12 cellular contexts compared by ENCODE assay signal in genomic region chr19:40223135-40223822, GRCh38. TPM values are rescaled to one million over a fixed set of nuclear protein-coding genes. Genes with fewer than 3 reads are reported as not detected.
DNase-seq lines count a peak whose midpoint lies in the region; ATAC-seq and TF ChIP-seq lines count a peak whose summit lies in the region.
"Had no signal": no experiment of that assay in that cellular context is flagged by ENCODE, and none has a peak within 500 bp of the region (broad histone marks: within the 10 kb centered on the region; RNA-seq: fewer than 3 reads in every experiment).

No MANE protein-coding gene starts in this region.

- peaks cover 3% of the 10 kb centered on the region for H3K23me2 ChIP-seq in H9 (ENCODE audit: insufficient read length, low read depth, low read length, poor library complexity, severe bottlenecking)

- H3K23ac ChIP-seq in H9 (ENCODE audit: insufficient read length, low read depth, low read length) (no peak overlapping the region), neuronal stem cell (ENCODE audit: low read depth, low read length, poor library complexity) (peak overlapping the region; percentile 61)

- H3K4me3 ChIP-seq in Peyer's patch (peak overlapping the region in 2 of 4 donors; percentile 2 to 14), neuronal stem cell (ENCODE audit: low read length in 2 of 2) (no peak overlapping the region), esophagus muscularis mucosa (no peak overlapping the region)
- H3K4me3 ChIP-seq: cardiac muscle cell, SJSA1 had no signal

- no peaks in the 10 kb centered on the region for H3K4me1 ChIP-seq in H9 (ENCODE audit: insufficient read depth, low read length)
- H3K4me1 ChIP-seq in Peyer's patch: peaks cover 0 to 24% (median 5%) of the 10 kb centered on the region in 4 donors
- peaks cover 0 to 8% of the 10 kb centered on the region in 2 donors for H3K4me1 ChIP-seq in neuronal stem cell (ENCODE audit: control insufficient read depth in 2 of 2, insufficient read depth in 1 of 2, low read depth in 1 of 2, low read length in 2 of 2)
- H3K4me1 ChIP-seq in esophagus muscularis mucosa: peaks cover 13 to 30% (median 28%) of the 10 kb centered on the region in 4 donors

- H4K5ac ChIP-seq in H9 (ENCODE audit: insufficient read length, low read depth, low read length): no peak overlapping the region

- H3T11ph ChIP-seq in H9 (ENCODE audit: low read length): no peak overlapping the region

- H3K4ac ChIP-seq in H9 (ENCODE audit: low read depth, low read length) (no peak overlapping the region), neuronal stem cell (ENCODE audit: low read length) (no peak overlapping the region)

- H3K4me2 ChIP-seq in H9 (ENCODE audit: insufficient read depth, insufficient read length, low read length): no peak overlapping the region
- H3K4me2 ChIP-seq in neuronal stem cell (ENCODE audit: insufficient read depth, low read length, poor library complexity, severe bottlenecking): no peak overlapping the region

- DNase-seq in H9 (peak; percentile 98), Peyer's patch (peak; percentile 19 to 75 (median 68)), neuronal stem cell (ENCODE audit: low spot score) (no peak), esophagus muscularis mucosa (ENCODE audit: extremely low spot score) (no peak)
- DNase-seq in activated naive CD8-positive, alpha-beta T cell treated with anti-CD3 and anti-CD28 coated beads, Interleukin-2, amount 50 U/mL, for 24 hours: peak; percentile 18
- DNase-seq: NCI-H345 had no signal

- H3K4me1 Mint-ChIP-seq in H9: peaks cover 2 to 6% of the 10 kb centered on the region in 2 experiments; a peak in 3 of 4 replicates
- peaks cover 22% of the 10 kb centered on the region for H3K4me1 Mint-ChIP-seq in activated naive CD8-positive, alpha-beta T cell treated with anti-CD3 and anti-CD28 coated beads, Interleukin-2, amount 50 U/mL, for 24 hours
- peaks cover 12% of the 10 kb centered on the region for H3K4me1 Mint-ChIP-seq in activated T-helper 17 cell treated with anti-CD3 and anti-CD28 coated beads, Interleukin-2, amount 50 U/mL, for 72 hours

- H3K27ac ChIP-seq in H9 (ENCODE audit: insufficient read length, low read depth, low read length) (no peak overlapping the region), Peyer's patch (no peak overlapping the region), neuronal stem cell (replicated peaks; ENCODE audit: low read length) (no peak overlapping the region), esophagus muscularis mucosa (replicated peaks in 1 of 4) (no peak overlapping the region)
- H3K27ac ChIP-seq: cardiac muscle cell, SJSA1 had no signal

- no peak overlapping the region for H2AK5ac ChIP-seq in H9 (ENCODE audit: insufficient read length, low read length)
- H2AK5ac ChIP-seq in neuronal stem cell (ENCODE audit: low read depth, low read length): peak overlapping the region; percentile 58

- H2AFZ ChIP-seq in H9 (ENCODE audit: low read length) (no peak overlapping the region), neuronal stem cell (ENCODE audit: low read length) (no peak overlapping the region)

- no peaks in the 10 kb centered on the region for H3K79me2 ChIP-seq in H9 (ENCODE audit: insufficient read depth, low read length)

- TF ChIP-seq EP300 in esophagus muscularis mucosa (IDR thresholded peaks at IDR 0.05): no peak

- no peaks in the 10 kb centered on the region for H4K20me1 ChIP-seq in H9 (ENCODE audit: control insufficient read depth, insufficient read depth, insufficient read length)

- peak overlapping the region in 1 of 2 experiments; percentile 54; a peak in 2 of 5 replicates for H3K4me3 Mint-ChIP-seq in H9
- H3K4me3 Mint-ChIP-seq in activated naive CD8-positive, alpha-beta T cell treated with anti-CD3 and anti-CD28 coated beads, Interleukin-2, amount 50 U/mL, for 24 hours: no peak overlapping the region
- no peak overlapping the region for H3K4me3 Mint-ChIP-seq in activated T-helper 17 cell treated with anti-CD3 and anti-CD28 coated beads, Interleukin-2, amount 50 U/mL, for 72 hours

- no peak overlapping the region for H3K27ac Mint-ChIP-seq in H9
- no peak overlapping the region for H3K27ac Mint-ChIP-seq in activated naive CD8-positive, alpha-beta T cell treated with anti-CD3 and anti-CD28 coated beads, Interleukin-2, amount 50 U/mL, for 24 hours
- H3K27ac Mint-ChIP-seq in activated T-helper 17 cell treated with anti-CD3 and anti-CD28 coated beads, Interleukin-2, amount 50 U/mL, for 72 hours: no peak overlapping the region

- H2BK12ac ChIP-seq in H9 (ENCODE audit: insufficient read length, low read depth, low read length) (no peak overlapping the region), neuronal stem cell (ENCODE audit: low read length) (no peak overlapping the region)

- no peaks in the 10 kb centered on the region for H3K36me3 ChIP-seq in Peyer's patch
- H3K36me3 ChIP-seq in neuronal stem cell (replicated peaks in 1 of 2; ENCODE audit: control insufficient read depth in 2 of 2, insufficient read depth in 2 of 2, low read length in 2 of 2): no peaks in the 10 kb centered on the region
- H3K36me3 ChIP-seq in esophagus muscularis mucosa: no peaks in the 10 kb centered on the region
- H3K36me3 ChIP-seq: cardiac muscle cell, SJSA1 had no signal

- H4K8ac ChIP-seq in H9 (replicated peaks; ENCODE audit: insufficient read length, low read depth, low read length) (no peak overlapping the region), neuronal stem cell (ENCODE audit: low read depth, low read length) (peak overlapping the region; percentile 58)

- H2BK5ac ChIP-seq in H9 (ENCODE audit: insufficient read length, low read length) (no peak overlapping the region), neuronal stem cell (ENCODE audit: low read length) (peak overlapping the region; percentile 66)

- H3K9me3 ChIP-seq in H9 (ENCODE audit: control insufficient read depth, low read depth, low read length) (no peaks in the 10 kb centered on the region), Peyer's patch (no peaks in the 10 kb centered on the region), neuronal stem cell (replicated peaks in 1 of 2; ENCODE audit: control insufficient read depth in 2 of 2, insufficient read depth in 1 of 2, low read depth in 1 of 2, low read length in 2 of 2) (peaks cover 0 to 2% of the 10 kb centered on the region in 2 donors), esophagus muscularis mucosa (no peaks in the 10 kb centered on the region)

- no peak overlapping the region for H3K9ac ChIP-seq in H9 (ENCODE audit: extremely low read depth, insufficient read length, low read length)
- no peak overlapping the region for H3K9ac ChIP-seq in neuronal stem cell (ENCODE audit: low read depth, low read length, poor library complexity)

- H3K18ac ChIP-seq in H9 (ENCODE audit: insufficient read length, low read depth, low read length): no peak overlapping the region
- peak overlapping the region; percentile 42 for H3K18ac ChIP-seq in neuronal stem cell (ENCODE audit: low read length)

- TF ChIP-seq CTCF in H9 (conservative IDR thresholded peaks at IDR 0.05) (no peak), Peyer's patch (IDR thresholded peaks at IDR 0.05) (no peak), esophagus muscularis mucosa (IDR thresholded peaks at IDR 0.05) (no peak)

- H3K14ac ChIP-seq in H9 (ENCODE audit: insufficient read depth, low read length) (no peak overlapping the region), neuronal stem cell (ENCODE audit: low read length) (peak overlapping the region; percentile 28)

- intact Hi-C loops in esophagus muscularis mucosa (cut with DNase I): loop anchor here (5.0 kb wide), 1 partner anchor 426 kb away; no protein-coding TSS in a partner anchor

- WGBS in H9 (ENCODE audit: extremely low coverage, insufficient read length, low lambda C conversion rate): no CpG with 5 or more reads among the region's 48 CpGs
- no CpG with 5 or more reads among the region's 48 CpGs for WGBS in neuronal stem cell (ENCODE audit: extremely low coverage in 2 of 2, insufficient read length in 2 of 2, insufficient replicate concordance in 1 of 2), 2 donors
- WGBS in esophagus muscularis mucosa: 43% methylated on average over 18 of the region's 48 CpGs

- H3K36me3 Mint-ChIP-seq in H9 (ENCODE audit: insufficient read depth in 1 of 3, low read depth in 3 of 3): peaks cover 2 to 5% (median 4%) of the 10 kb centered on the region in 3 experiments; a peak in 5 of 7 replicates
- H3K36me3 Mint-ChIP-seq in activated naive CD8-positive, alpha-beta T cell treated with anti-CD3 and anti-CD28 coated beads, Interleukin-2, amount 50 U/mL, for 24 hours (ENCODE audit: low read depth): peaks cover 3% of the 10 kb centered on the region
- H3K36me3 Mint-ChIP-seq in activated T-helper 17 cell treated with anti-CD3 and anti-CD28 coated beads, Interleukin-2, amount 50 U/mL, for 72 hours (ENCODE audit: low read depth): peaks cover 5% of the 10 kb centered on the region

- peaks cover 41% of the 10 kb centered on the region for H3K27me3 Mint-ChIP-seq in H9 (ENCODE audit: low read depth)
- H3K27me3 Mint-ChIP-seq in activated naive CD8-positive, alpha-beta T cell treated with anti-CD3 and anti-CD28 coated beads, Interleukin-2, amount 50 U/mL, for 24 hours: peaks cover 69% of the 10 kb centered on the region
- H3K27me3 Mint-ChIP-seq in activated T-helper 17 cell treated with anti-CD3 and anti-CD28 coated beads, Interleukin-2, amount 50 U/mL, for 72 hours: peaks cover 56% of the 10 kb centered on the region

- peaks cover 3 to 7% of the 10 kb centered on the region in 2 experiments for H3K9me3 Mint-ChIP-seq in H9
- peaks cover 5% of the 10 kb centered on the region for H3K9me3 Mint-ChIP-seq in activated naive CD8-positive, alpha-beta T cell treated with anti-CD3 and anti-CD28 coated beads, Interleukin-2, amount 50 U/mL, for 24 hours
- H3K9me3 Mint-ChIP-seq in activated T-helper 17 cell treated with anti-CD3 and anti-CD28 coated beads, Interleukin-2, amount 50 U/mL, for 72 hours: peaks cover 5% of the 10 kb centered on the region

- ATAC-seq in activated naive CD8-positive, alpha-beta T cell treated with anti-CD3 and anti-CD28 coated beads, Interleukin-2, amount 50 U/mL, for 24 hours: no peak
- ATAC-seq in GM19351 (IDR thresholded peaks at IDR 0.05; ENCODE audit: unreplicated experiment): no peak
- no peak for ATAC-seq in activated T-helper 17 cell treated with anti-CD3 and anti-CD28 coated beads, Interleukin-2, amount 50 U/mL, for 72 hours (replicated peaks)
- no peak for ATAC-seq in GM18519 (IDR thresholded peaks at IDR 0.05; ENCODE audit: low FRiP score, unreplicated experiment)

- no peak overlapping the region for H2BK20ac ChIP-seq in H9 (ENCODE audit: low read depth, low read length, poor library complexity, severe bottlenecking)

- H3K79me1 ChIP-seq in H9 (ENCODE audit: insufficient read depth, low read depth, low read length, poor library complexity, severe bottlenecking): no peaks in the 10 kb centered on the region
- H3K79me1 ChIP-seq in neuronal stem cell (ENCODE audit: low read depth, low read length): no peaks in the 10 kb centered on the region

- H2BK15ac ChIP-seq in H9 (ENCODE audit: low read depth, low read length) (no peak overlapping the region), neuronal stem cell (ENCODE audit: low read length) (no peak overlapping the region)

- no peak overlapping the region for H2BK120ac ChIP-seq in H9 (ENCODE audit: low read depth, low read length, poor library complexity, severe bottlenecking)
- H2BK120ac ChIP-seq in neuronal stem cell (ENCODE audit: low read depth, low read length): peak overlapping the region; percentile 61

- H4K91ac ChIP-seq in H9 (ENCODE audit: insufficient read length, low read depth, low read length): no peak overlapping the region
- no peak overlapping the region for H4K91ac ChIP-seq in neuronal stem cell (ENCODE audit: low read depth, low read length, poor library complexity)

- no peak overlapping the region for H3K56ac ChIP-seq in H9 (ENCODE audit: insufficient read length, low read depth, low read length)

- TF ChIP-seq POLR2A in Peyer's patch (IDR thresholded peaks at IDR 0.05): peak; percentile 44 to 57
- TF ChIP-seq POLR2A in esophagus muscularis mucosa (IDR thresholded peaks at IDR 0.05; ENCODE audit: low read depth): no peak

- H3K27me3 ChIP-seq in H9 (ENCODE audit: insufficient read depth, low read length) (no peaks in the 10 kb centered on the region; the same call in 1 of the 2 replicates), Peyer's patch (peaks cover 0 to 16% of the 10 kb centered on the region in 2 donors), neuronal stem cell (ENCODE audit: control insufficient read depth in 3 of 3, insufficient read depth in 3 of 3, low read depth in 1 of 3, low read length in 3 of 3) (peaks cover 0 to 25% (median 22%) of the 10 kb centered on the region in 3 experiments), esophagus muscularis mucosa (peaks cover 0 to 84% (median 51%) of the 10 kb centered on the region in 4 donors)

RNA-seq across cellular contexts. Expression of gene CCNP, which starts 3.2 kb away (rescaled TPM):
- total RNA-seq in H9 (2021): 0.31 and 0.35 TPM in 2 replicates
- 1 to 10 TPM in 1 of 4 donors, not detected in 3; 1.3 TPM for total RNA-seq in Peyer's patch
- 0.66 TPM for polyA plus RNA-seq in neuronal stem cell (2013, experiment 1 of 2)
- polyA plus RNA-seq in neuronal stem cell (2013, experiment 2 of 2): 0.69 TPM
- total RNA-seq in esophagus muscularis mucosa: under 1 TPM in 1 of 4 donors, not detected in 3; 0.97 TPM
- total RNA-seq in activated T-helper 17 cell treated with anti-CD3 and anti-CD28 coated beads, Interleukin-2, amount 50 U/mL, for 72 hours: under 1 TPM; 0.28 to 0.48 TPM
- total RNA-seq: SJSA1 had no signal

RNA-seq across cellular contexts. Expression of gene TTC9B, which starts 5.1 kb away (rescaled TPM):
- total RNA-seq in H9 (2021): 0.15 and 0.31 TPM in 2 replicates
- total RNA-seq in Peyer's patch: not detected
- polyA plus RNA-seq in neuronal stem cell (2013, experiment 1 of 2): not detected
- polyA plus RNA-seq in neuronal stem cell (2013, experiment 2 of 2): not detected
- not detected for total RNA-seq in esophagus muscularis mucosa
- 1 to 10 TPM in 1 of 2 donors, not detected in 1; 1.1 TPM for total RNA-seq in activated T-helper 17 cell treated with anti-CD3 and anti-CD28 coated beads, Interleukin-2, amount 50 U/mL, for 72 hours
- total RNA-seq: cardiac muscle cell, liver, SJSA1 had no signal

RNA-seq across cellular contexts. Expression of gene MAP3K10, which starts 32.1 kb away (rescaled TPM):
- total RNA-seq in H9 (2021) (17.7 and 19.0 TPM in 2 replicates), Peyer's patch (10 to 100 TPM in 3 of 4 donors, 1 to 10 TPM in 1; 8.1 to 64.4 (median 16.2) TPM), esophagus muscularis mucosa (10 to 100 TPM; 10.1 to 25.9 (median 20.8) TPM)
- 13.5 TPM for polyA plus RNA-seq in neuronal stem cell (2013, experiment 1 of 2)
- polyA plus RNA-seq in neuronal stem cell (2013, experiment 2 of 2): 13.6 TPM
- 10 to 100 TPM; 11.1 to 12.9 TPM for total RNA-seq in activated T-helper 17 cell treated with anti-CD3 and anti-CD28 coated beads, Interleukin-2, amount 50 U/mL, for 72 hours

Comparison
In these comparisons a context has a peak if more than half of its experiments do, and no peak if none do; other contexts are left out.
1. DNase-seq: peak in H9 (single experiment), Peyer's patch (3 of 3) and activated naive CD8-positive, alpha-beta T cell treated with anti-CD3 and anti-CD28 coated beads, Interleukin-2, amount 50 U/mL, for 24 hours (single experiment); none in neuronal stem cell (single experiment) and esophagus muscularis mucosa (single experiment).